ENCODE assay signal across 8 cellular contexts in the genomic region with DNA sequence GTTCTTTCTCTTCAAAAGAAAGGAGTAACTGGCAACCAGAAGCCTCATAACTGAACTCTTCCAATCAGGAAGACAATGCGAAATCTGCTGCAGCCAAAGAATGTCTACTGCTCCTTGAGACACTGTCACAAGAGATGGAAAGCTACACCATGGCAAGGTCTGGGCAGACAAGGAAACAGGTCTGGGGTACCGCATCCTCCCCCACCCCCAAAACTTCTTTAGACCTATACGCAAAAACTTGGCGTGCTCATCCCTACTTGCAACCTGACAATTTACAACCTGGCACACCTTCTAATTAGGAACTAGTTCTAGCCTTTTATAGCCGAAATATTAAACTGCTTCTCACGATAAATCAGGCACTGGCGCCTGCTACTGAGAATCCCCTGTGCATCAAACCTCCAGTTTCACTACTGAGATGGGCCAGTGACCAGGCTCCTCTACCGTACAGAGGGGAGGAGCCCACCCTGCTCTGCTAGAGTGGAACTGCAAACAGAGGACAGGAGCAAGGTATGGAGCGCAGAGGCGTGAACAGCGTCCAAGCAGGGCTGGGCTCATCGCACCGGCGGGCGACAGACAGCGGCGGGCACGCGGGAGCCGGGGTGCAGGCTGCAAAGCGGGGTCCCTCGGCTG. TPM values are rescaled to one million over a fixed set of nuclear protein-coding genes. Genes with fewer than 3 reads are reported as not detected.
DNase-seq lines count a peak whose midpoint lies in the region; ATAC-seq and TF ChIP-seq lines count a peak whose summit lies in the region.

No MANE protein-coding gene starts in this region.

- H3K27ac ChIP-seq in liver (ENCODE audit: low read depth in 1 of 2, low read length in 2 of 2) = peak overlapping the region; percentile 89 to 98
- H3K27ac ChIP-seq in thyroid gland = peak overlapping the region; percentile 90 to 97 (median 96)

- TF ChIP-seq POLR2A in thyroid gland (IDR thresholded peaks at IDR 0.05) = peak; percentile 7 to 12

- H3K9me3 ChIP-seq in liver (ENCODE audit: control insufficient read depth in 4 of 4, low read length in 3 of 4) = no peaks in the 10 kb centered on the region
- no peaks in the 10 kb centered on the region for H3K9me3 ChIP-seq in thyroid gland

- peak in 1 of 2 donors; percentile 30 for TF ChIP-seq RAD21 in liver (IDR thresholded peaks at IDR 0.05)

- peak; percentile 41 for ATAC-seq in HG03175 (IDR thresholded peaks at IDR 0.05; ENCODE audit: unreplicated experiment)

- no peak for TF ChIP-seq CTCF in liver (IDR thresholded peaks at IDR 0.05; ENCODE audit: low read depth, low read length, missing input control)
- TF ChIP-seq CTCF in thyroid gland (IDR thresholded peaks at IDR 0.05) = peak in 1 of 6 experiments; percentile 19

- in situ Hi-C loops in Caki2 (cut with HindIII; ENCODE audit: low pct_unique_long_range_greater_than_20kb, low sequenced_read_pairs) = no loop called here

- H3K4me1 ChIP-seq in liver (ENCODE audit: control insufficient read depth in 4 of 4, insufficient read depth in 4 of 4, low read length in 3 of 4) (peaks cover 4 to 11% (median 10%) of the 10 kb centered on the region in 4 donors), thyroid gland (peaks cover 5 to 7% of the 10 kb centered on the region in 2 donors)

- H3K9ac ChIP-seq in liver (ENCODE audit: low read depth in 1 of 2, low read length in 2 of 2) = peak overlapping the region; percentile 18 to 96

- H3K36me3 ChIP-seq in liver (ENCODE audit: control insufficient read depth in 4 of 4, insufficient read depth in 3 of 4, low read depth in 1 of 4, low read length in 3 of 4) (no peaks in the 10 kb centered on the region), thyroid gland (no peaks in the 10 kb centered on the region)

- H3K27me3 ChIP-seq in liver (ENCODE audit: control insufficient read depth in 4 of 4, insufficient read depth in 4 of 4, low read length in 3 of 4) (no peaks in the 10 kb centered on the region), thyroid gland (no peaks in the 10 kb centered on the region)

- whole genome bisulfite sequencing in liver = 3% methylated on average over 22 of the region's 22 CpGs
- WGBS in thyroid gland, 2 donors = 3 to 4% methylated on average over 9 to 10 of the region's 22 CpGs

- peak overlapping the region; percentile 83 to 94 (median 88) for H3K4me3 ChIP-seq in liver (ENCODE audit: low read depth in 1 of 3, low read length in 3 of 3)
- H3K4me3 ChIP-seq in thyroid gland (replicated peaks in 1 of 3) = peak overlapping the region; percentile 30 to 91 (median 90)

- intact Hi-C loops in thyroid gland (cut with DNase I) = loop anchor here (10.0 kb wide), 1 partner anchor 99 kb away; no protein-coding TSS in a partner anchor

- DNase-seq in Caki2 (ENCODE audit: low read depth) = peak; percentile 68
- DNase-seq in GM19240 (ENCODE audit: insufficient read length, low spot score) = peak; percentile 11
- peak; percentile 72 for DNase-seq in OCI-M1 (lab: John Stamatoyannopoulos, UW)
- DNase-seq in dedifferentiated amniotic fluid mesenchymal stem cell (ENCODE audit: extremely low spot score) = peak; percentile 16
- DNase-seq in thyroid gland = peak; percentile 65 to 73
- no peak for DNase-seq in NCI-H2196 (lab: John Stamatoyannopoulos, UW; ENCODE audit: unreplicated experiment)

TF ChIP-seq in liver, 16 proteins besides CTCF, POLR2A, EP300 and RAD21:
- peak; percentile 9 for TF ChIP-seq YY1 (IDR thresholded peaks at IDR 0.05)
- TF ChIP-seq FOXA2 (IDR thresholded peaks at IDR 0.05) = no peak
- no peak for TF ChIP-seq SP1 (IDR thresholded peaks at IDR 0.05)

RNA-seq across cellular contexts. Expression of a gene that starts 0.8 kb away (rescaled TPM):
- 20.7 and 42.2 TPM in 2 replicates for total RNA-seq in Caki2 (2014; rRNA removed; shearing (Covaris generic); ENCODE audit: low replicate concordance)
- 100 to 1,000 TPM in 1 of 2 donors, 10 to 100 TPM in 1; 23.4 to 149 TPM for total RNA-seq in liver
- 10 to 100 TPM; 61.4 to 75.9 TPM for polyA plus RNA-seq in liver
- 100 to 1,000 TPM; 172 to 284 (median 248) TPM for total RNA-seq in thyroid gland
